In the genomic region with DNA sequence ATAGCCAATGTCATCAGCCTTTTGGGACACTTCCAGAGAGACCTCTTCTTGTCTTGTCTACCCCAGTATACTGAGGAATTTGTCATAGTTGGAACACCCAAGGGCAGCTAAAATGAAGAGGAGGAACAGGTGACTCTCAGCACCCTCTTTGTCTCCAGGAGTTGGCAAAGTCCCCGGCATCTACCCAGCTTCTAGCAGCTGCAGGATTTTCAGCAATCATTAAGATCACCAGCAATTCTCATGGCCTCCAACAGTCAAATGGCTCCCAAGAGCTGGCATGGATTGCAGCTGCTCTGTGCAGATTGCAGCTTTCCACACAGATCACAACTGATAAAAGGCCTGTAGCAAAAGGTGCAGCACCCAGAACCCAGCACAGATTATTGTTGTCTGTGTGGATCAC, we compare ENCODE assay signal across 34 cellular contexts. TPM values are rescaled to one million over a fixed set of nuclear protein-coding genes. Genes with fewer than 3 reads are reported as not detected.
"Had no signal": no experiment of that assay in that cellular context is flagged by ENCODE, and none has a peak within 500 bp of the region (broad histone marks: within the 10 kb centered on the region; RNA-seq: fewer than 3 reads in every experiment).

No MANE protein-coding gene starts in this region.

- H3K9me3 ChIP-seq: adrenal gland, body of pancreas had no signal

- ATAC-seq: activated CD4-positive, alpha-beta T cell treated with anti-CD3 and anti-CD28 coated beads for 36 hours; activated CD8-positive, alpha-beta memory T cell treated with anti-CD3 and anti-CD28 coated beads, Interleukin-2, amount 10 ng/mL, durations not matched to agents 7 days and 5 days; activated CD8-positive, alpha-beta T cell treated with anti-CD3 and anti-CD28 coated beads, Interleukin-2, amount 10 ng/mL, durations not matched to agents 7 days and 5 days; activated naive CD4-positive, alpha-beta T cell treated with anti-CD3 and anti-CD28 coated beads, Interleukin-2, amount 50 U/mL, for 72 hours; body of pancreas had no signal

- H3K27me3 ChIP-seq: adrenal gland, body of pancreas, brain microvascular endothelial cell, breast epithelium had no signal

- H3K36me3 ChIP-seq: adrenal gland, brain microvascular endothelial cell, breast epithelium had no signal

- H3K4me3 ChIP-seq: adrenal gland, body of pancreas, breast epithelium had no signal

- H3K4me1 ChIP-seq: adrenal gland, body of pancreas, breast epithelium had no signal

- H3K27ac ChIP-seq: adrenal gland, body of pancreas, brain microvascular endothelial cell, breast epithelium, VCaP had no signal

- DNase-seq: activated B cell treated with CpG ODN at 0.5 μM for 24 hours; activated CD4-positive, alpha-beta memory T cell treated with anti-CD3 and anti-CD28 coated beads, Interleukin-2, amount 10 ng/mL, durations not matched to agents 7 days and 5 days; activated CD4-positive, alpha-beta T cell treated with anti-CD3 and anti-CD28 coated beads for 1 hour; activated CD4-positive, alpha-beta T cell treated with anti-CD3 and anti-CD28 coated beads for 36 hours; activated CD4-positive, alpha-beta T cell treated with anti-CD3 and anti-CD28 coated beads for 48 hours; activated CD4-positive, alpha-beta T cell treated with anti-CD3 and anti-CD28 coated beads, Interleukin-2, amount 10 ng/mL, durations not matched to agents 7 days and 5 days; activated CD4-positive, alpha-beta T cell treated with anti-CD3 and anti-CD28 coated beads, Interleukin-2, amount 50 U/mL, for 48 hours; activated CD8-positive, alpha-beta memory T cell treated with anti-CD3 and anti-CD28 coated beads for 24 hours; activated CD8-positive, alpha-beta memory T cell treated with anti-CD3 and anti-CD28 coated beads, Interleukin-2, amount 10 ng/mL, durations not matched to agents 7 days and 5 days; activated CD8-positive, alpha-beta memory T cell treated with anti-CD3 and anti-CD28 coated beads, Interleukin-2, amount 50 U/mL, for 48 hours; activated CD8-positive, alpha-beta T cell treated with anti-CD3 and anti-CD28 coated beads, Interleukin-2, amount 10 ng/mL, durations not matched to agents 7 days and 5 days; activated effector memory CD4-positive, alpha-beta T cell treated with Interleukin-2 at 50 U/mL for 16 hours; activated gamma-delta T cell; activated naive CD4-positive, alpha-beta T cell; activated naive CD4-positive, alpha-beta T cell treated with anti-CD3 and anti-CD28 coated beads for 36 hours; activated naive CD4-positive, alpha-beta T cell treated with anti-CD3 and anti-CD28 coated beads, Interleukin-2, amount 50 U/mL, for 16 hours; activated naive CD8-positive, alpha-beta T cell treated with anti-CD3 and anti-CD28 coated beads for 36 hours; activated T-cell treated with anti-CD3 and anti-CD28 coated beads, Interleukin-2, amount 50 U/mL, for 24 hours; activated T-cell treated with anti-CD3 and anti-CD28 coated beads, Interleukin-2, amount 50 U/mL, for 48 hours; adrenal gland; amniotic stem cell; aorta; body of pancreas; brain microvascular endothelial cell; central memory CD4-positive, alpha-beta T cell; T-helper 1 cell; T-helper 2 cell; T-helper 9 cell had no signal

- FAIRE-seq: astrocyte, TTC549 had no signal

RNA-seq across cellular contexts. Expression of gene RERGL, which starts 32.9 kb away (rescaled TPM):
- total RNA-seq: activated B cell treated with CpG ODN at 0.5 μM for 24 hours; activated CD4-positive, alpha-beta memory T cell treated with anti-CD3 and anti-CD28 coated beads, Interleukin-2, amount 10 ng/mL, durations not matched to agents 7 days and 5 days; activated CD4-positive, alpha-beta T cell treated with anti-CD3 and anti-CD28 coated beads for 36 hours; activated CD4-positive, alpha-beta T cell treated with anti-CD3 and anti-CD28 coated beads, Interleukin-2, amount 10 ng/mL, durations not matched to agents 7 days and 5 days; activated CD8-positive, alpha-beta memory T cell treated with anti-CD3 and anti-CD28 coated beads, Interleukin-2, amount 10 ng/mL, durations not matched to agents 7 days and 5 days; activated CD8-positive, alpha-beta T cell treated with anti-CD3 and anti-CD28 coated beads, Interleukin-2, amount 10 ng/mL, durations not matched to agents 7 days and 5 days; activated naive CD4-positive, alpha-beta T cell treated with anti-CD3 and anti-CD28 coated beads for 36 hours; activated naive CD4-positive, alpha-beta T cell treated with anti-CD3 and anti-CD28 coated beads, Interleukin-2, amount 50 U/mL, for 72 hours; activated naive CD8-positive, alpha-beta T cell treated with anti-CD3 and anti-CD28 coated beads for 36 hours; activated T-helper 2 cell treated with anti-CD3 and anti-CD28 coated beads, Interferon-gamma antibody, Interleukin-2, Interleukin-4, amounts not matched to agents 10 μg/mL and 5 μg/mL and 100 μg/mL, durations not matched to agents 14 hours and 24 hours and 36 hours; astrocyte had no signal
